12 cellular contexts compared by ENCODE assay signal in the genomic region with DNA sequence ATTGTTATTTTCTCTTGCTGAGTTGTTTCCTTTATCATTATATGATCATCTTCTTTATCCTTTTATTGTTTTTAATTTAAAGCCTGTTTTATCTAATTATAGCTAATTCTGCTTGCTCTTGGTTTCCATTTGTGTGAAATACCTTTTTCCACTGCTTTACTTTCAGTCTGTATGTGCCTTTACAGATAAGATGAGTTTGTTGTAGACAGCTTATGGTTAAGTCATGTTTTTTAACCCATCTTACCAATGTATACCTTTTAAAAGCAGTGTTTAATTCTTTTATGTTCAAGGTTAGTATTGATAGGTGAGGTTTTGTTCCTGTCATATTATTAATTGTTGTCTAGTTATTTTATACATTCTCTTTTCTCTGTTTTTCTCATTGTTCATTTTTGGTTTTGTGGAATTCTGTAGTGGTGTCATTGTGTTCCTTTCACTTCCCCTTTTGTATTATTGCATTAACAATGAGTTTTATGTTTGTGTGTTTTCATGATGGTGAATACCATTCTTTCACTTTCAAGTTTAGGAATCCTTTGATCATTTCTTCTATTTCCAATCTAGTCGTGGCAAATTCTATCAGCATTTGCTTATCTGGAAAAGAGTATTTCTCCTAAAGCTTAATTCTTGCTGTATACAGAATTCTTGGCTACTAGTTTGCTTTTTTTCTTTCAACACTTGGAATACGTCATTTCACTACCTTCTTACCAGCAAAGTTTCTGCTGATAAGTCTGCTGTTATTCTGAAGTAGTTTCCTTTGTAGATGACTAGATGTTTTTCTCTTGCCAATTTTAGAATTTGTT.
DNase-seq lines count a peak whose midpoint lies in the region; ATAC-seq lines count a peak whose summit lies in the region.
"Had no signal": no experiment of that assay in that cellular context is flagged by ENCODE, and none has a peak within 500 bp of the region (broad histone marks: within the 10 kb centered on the region; RNA-seq: fewer than 3 reads in every experiment).

No MANE protein-coding gene starts in this region.

- DNase-seq in NAMALWA (ENCODE audit: low spot score), result peak; percentile 28
- DNase-seq in DMS153 (lab: John Stamatoyannopoulos, UW), result no peak
- no peak for DNase-seq in COLO668 (lab: John Stamatoyannopoulos, UW; ENCODE audit: unreplicated experiment)
- no peak for DNase-seq in hepatic stellate cell (ENCODE audit: low spot score)
- DNase-seq in medulla oblongata (ENCODE audit: extremely low spot score), result no peak
- DNase-seq: activated gamma-delta T cell treated with Interleukin-2 at 50 U/mL for 16 hours, Caco-2, H9, PC-9 had no signal

- ATAC-seq in GM18511 (IDR thresholded peaks at IDR 0.05; ENCODE audit: unreplicated experiment) (peak; percentile 99), GM21381 (IDR thresholded peaks at IDR 0.05; ENCODE audit: unreplicated experiment) (peak; percentile 94), HG03060 (IDR thresholded peaks at IDR 0.05; ENCODE audit: low read depth, unreplicated experiment) (peak; percentile 96)
